Comparison of ENCODE assay signal across 11 cellular contexts in the genomic region with DNA sequence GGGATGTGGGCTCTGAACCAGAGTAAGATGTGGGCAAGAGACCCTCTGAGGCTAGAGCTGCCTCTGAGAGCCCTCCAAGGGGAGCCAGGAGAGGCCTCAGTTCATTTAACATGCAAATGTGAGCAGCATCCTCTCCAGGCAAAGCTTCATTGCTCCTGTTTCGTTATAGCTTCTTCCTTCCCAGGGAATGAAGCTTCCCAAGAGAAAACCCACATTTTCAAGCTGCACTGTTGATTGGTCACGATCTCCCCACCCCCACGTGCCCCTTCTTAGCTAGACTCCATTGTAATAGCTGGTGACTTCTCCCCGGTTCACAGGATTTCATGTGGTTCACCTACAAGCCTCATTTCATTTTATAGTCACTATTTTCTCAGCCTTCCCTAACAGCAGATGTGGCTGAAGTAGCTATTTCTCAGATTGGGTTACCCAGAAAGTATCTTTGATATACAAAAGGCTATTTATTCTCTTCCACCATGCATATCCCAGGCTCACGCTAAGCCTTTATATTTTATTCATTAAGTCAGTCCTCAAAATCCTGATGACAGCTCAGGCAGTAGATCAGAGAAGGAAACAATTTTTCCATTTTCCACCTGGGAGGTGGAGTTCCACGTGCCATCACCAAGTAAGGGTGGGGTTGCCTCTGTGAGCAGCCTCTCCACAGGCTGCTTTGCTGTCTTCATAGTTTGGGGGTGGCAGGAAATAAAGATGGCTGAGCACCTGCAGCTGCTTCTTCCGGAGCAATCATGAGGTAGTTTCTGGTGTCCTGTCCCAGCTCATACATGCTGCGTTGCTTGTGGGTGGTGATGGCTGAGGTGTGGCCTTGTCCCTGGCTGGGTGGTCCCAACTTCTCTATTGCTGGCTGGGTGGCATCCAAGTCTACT.
DNase-seq lines count a peak whose midpoint lies in the region; ATAC-seq and TF ChIP-seq lines count a peak whose summit lies in the region.
"Had no signal": no experiment of that assay in that cellular context is flagged by ENCODE, and none has a peak within 500 bp of the region (broad histone marks: within the 10 kb centered on the region; RNA-seq: fewer than 3 reads in every experiment).

No MANE protein-coding gene starts in this region.

- no peak overlapping the region for H3K27ac Mint-ChIP-seq in chondrocyte (ENCODE audit: unreplicated experiment)

- TF ChIP-seq CTCF in mucosa of descending colon (IDR thresholded peaks at IDR 0.05) (no peak), chondrocyte (IDR thresholded peaks at IDR 0.05) (no peak)

- peak; percentile 30 for DNase-seq in activated CD8-positive, alpha-beta memory T cell treated with anti-CD3 and anti-CD28 coated beads, Interleukin-2, amount 50 U/mL, for 48 hours
- DNase-seq in activated CD8-positive, alpha-beta memory T cell treated with anti-CD3 and anti-CD28 coated beads, Interleukin-2, amount 50 U/mL, for 4 hours = no peak
- DNase-seq in mucosa of descending colon (no peak), ureter (ENCODE audit: low spot score) (peak; percentile 31), chondrocyte (ENCODE audit: low spot score) (no peak)

- no peak overlapping the region for H3K4me3 Mint-ChIP-seq in chondrocyte (ENCODE audit: unreplicated experiment)

- peaks cover 18% of the 10 kb centered on the region for H3K4me1 Mint-ChIP-seq in chondrocyte (ENCODE audit: low read depth)

- intact Hi-C loops in mucosa of descending colon (cut with DNase I, micrococcal nuclease) = no loop called here

- no peaks in the 10 kb centered on the region for H3K9me3 ChIP-seq in mucosa of descending colon

- H3K36me3 ChIP-seq in mucosa of descending colon (ENCODE audit: low read depth) = no peaks in the 10 kb centered on the region

- ATAC-seq in mucosa of descending colon (peak; percentile 12), HG03135 (IDR thresholded peaks at IDR 0.05; ENCODE audit: unreplicated experiment) (no peak), GM21717 (IDR thresholded peaks at IDR 0.05; ENCODE audit: unreplicated experiment) (no peak)
- ATAC-seq: activated naive CD4-positive, alpha-beta T cell treated with anti-CD3 and anti-CD28 coated beads, Interleukin-2, amount 50 U/mL, for 72 hours; K562; Panc1 had no signal

- H3K27ac ChIP-seq in angular gyrus (ENCODE audit: low read depth, low read length) = peak overlapping the region; percentile 76

- H3K4me1 ChIP-seq in mucosa of descending colon (ENCODE audit: low read depth) = peaks cover 9% of the 10 kb centered on the region

- H3K4me3 ChIP-seq in mucosa of descending colon = no peak overlapping the region
- H3K4me3 ChIP-seq: K562 had no signal

- H3K27me3 Mint-ChIP-seq in chondrocyte (ENCODE audit: low read depth) = peaks cover 11% of the 10 kb centered on the region

- H3K36me3 Mint-ChIP-seq in chondrocyte (ENCODE audit: low read depth) = no peaks in the 10 kb centered on the region
- H3K36me3 Mint-ChIP-seq: activated naive CD4-positive, alpha-beta T cell treated with anti-CD3 and anti-CD28 coated beads, Interleukin-2, amount 50 U/mL, for 72 hours had no signal

- no peaks in the 10 kb centered on the region for H3K9me3 Mint-ChIP-seq in chondrocyte (ENCODE audit: low read depth)
- H3K9me3 Mint-ChIP-seq: activated naive CD4-positive, alpha-beta T cell treated with anti-CD3 and anti-CD28 coated beads, Interleukin-2, amount 50 U/mL, for 72 hours had no signal

Comparison
In these comparisons a context has a peak if more than half of its experiments do, and no peak if none do; other contexts are left out.
1. DNase-seq: peak in activated CD8-positive, alpha-beta memory T cell treated with anti-CD3 and anti-CD28 coated beads, Interleukin-2, amount 50 U/mL, for 48 hours (single experiment) and ureter (single experiment); none in activated CD8-positive, alpha-beta memory T cell treated with anti-CD3 and anti-CD28 coated beads, Interleukin-2, amount 50 U/mL, for 4 hours (single experiment), mucosa of descending colon (0 of 3) and chondrocyte (single experiment).